In genomic region chr16:88543230-88543813, GRCh38 we compare ENCODE assay signal across 1 cellular context.
TF ChIP-seq lines count a peak whose summit lies in the region.

No MANE protein-coding gene starts in this region.

TF ChIP-seq in HepG2, 621 proteins besides CTCF, POLR2A, EP300 and RAD21 (continued from another document):
- TF ChIP-seq, protein P1, sequence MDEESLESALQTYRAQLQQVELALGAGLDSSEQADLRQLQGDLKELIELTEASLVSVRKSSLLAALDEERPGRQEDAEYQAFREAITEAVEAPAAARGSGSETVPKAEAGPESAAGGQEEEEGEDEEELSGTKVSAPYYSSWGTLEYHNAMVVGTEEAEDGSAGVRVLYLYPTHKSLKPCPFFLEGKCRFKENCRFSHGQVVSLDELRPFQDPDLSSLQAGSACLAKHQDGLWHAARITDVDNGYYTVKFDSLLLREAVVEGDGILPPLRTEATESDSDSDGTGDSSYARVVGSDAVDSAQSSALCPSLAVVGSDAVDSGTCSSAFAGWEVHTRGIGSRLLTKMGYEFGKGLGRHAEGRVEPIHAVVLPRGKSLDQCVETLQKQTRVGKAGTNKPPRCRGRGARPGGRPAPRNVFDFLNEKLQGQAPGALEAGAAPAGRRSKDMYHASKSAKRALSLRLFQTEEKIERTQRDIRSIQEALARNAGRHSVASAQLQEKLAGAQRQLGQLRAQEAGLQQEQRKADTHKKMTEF (CRISPR knock-in tag; IDR thresholded peaks at IDR 0.05), result no peak
- no peak for TF ChIP-seq ETV5 (CRISPR knock-in tag; IDR thresholded peaks at IDR 0.05; ENCODE audit: borderline replicate concordance)
- TF ChIP-seq, protein P2, sequence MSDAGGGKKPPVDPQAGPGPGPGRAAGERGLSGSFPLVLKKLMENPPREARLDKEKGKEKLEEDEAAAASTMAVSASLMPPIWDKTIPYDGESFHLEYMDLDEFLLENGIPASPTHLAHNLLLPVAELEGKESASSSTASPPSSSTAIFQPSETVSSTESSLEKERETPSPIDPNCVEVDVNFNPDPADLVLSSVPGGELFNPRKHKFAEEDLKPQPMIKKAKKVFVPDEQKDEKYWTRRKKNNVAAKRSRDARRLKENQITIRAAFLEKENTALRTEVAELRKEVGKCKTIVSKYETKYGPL (CRISPR knock-in tag; IDR thresholded peaks at IDR 0.05), result no peak
- TF ChIP-seq, protein P3, sequence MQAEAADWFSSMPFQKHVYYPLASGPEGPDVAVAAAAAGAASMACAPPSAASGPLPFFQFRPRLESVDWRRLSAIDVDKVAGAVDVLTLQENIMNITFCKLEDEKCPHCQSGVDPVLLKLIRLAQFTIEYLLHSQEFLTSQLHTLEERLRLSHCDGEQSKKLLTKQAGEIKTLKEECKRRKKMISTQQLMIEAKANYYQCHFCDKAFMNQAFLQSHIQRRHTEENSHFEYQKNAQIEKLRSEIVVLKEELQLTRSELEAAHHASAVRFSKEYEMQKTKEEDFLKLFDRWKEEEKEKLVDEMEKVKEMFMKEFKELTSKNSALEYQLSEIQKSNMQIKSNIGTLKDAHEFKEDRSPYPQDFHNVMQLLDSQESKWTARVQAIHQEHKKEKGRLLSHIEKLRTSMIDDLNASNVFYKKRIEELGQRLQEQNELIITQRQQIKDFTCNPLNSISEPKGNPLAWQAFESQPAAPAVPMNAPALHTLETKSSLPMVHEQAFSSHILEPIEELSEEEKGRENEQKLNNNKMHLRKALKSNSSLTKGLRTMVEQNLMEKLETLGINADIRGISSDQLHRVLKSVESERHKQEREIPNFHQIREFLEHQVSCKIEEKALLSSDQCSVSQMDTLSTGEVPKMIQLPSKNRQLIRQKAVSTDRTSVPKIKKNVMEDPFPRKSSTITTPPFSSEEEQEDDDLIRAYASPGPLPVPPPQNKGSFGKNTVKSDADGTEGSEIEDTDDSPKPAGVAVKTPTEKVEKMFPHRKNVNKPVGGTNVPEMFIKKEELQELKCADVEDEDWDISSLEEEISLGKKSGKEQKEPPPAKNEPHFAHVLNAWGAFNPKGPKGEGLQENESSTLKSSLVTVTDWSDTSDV (CRISPR knock-in tag; IDR thresholded peaks at IDR 0.05), result no peak
- TF ChIP-seq CBX5 (CRISPR knock-in tag; IDR thresholded peaks at IDR 0.05; ENCODE audit: borderline replicate concordance), result peak; percentile 27; the same call in 1 of the 2 replicates
